ENCODE assay signal across 1 cellular context in the genomic region with DNA sequence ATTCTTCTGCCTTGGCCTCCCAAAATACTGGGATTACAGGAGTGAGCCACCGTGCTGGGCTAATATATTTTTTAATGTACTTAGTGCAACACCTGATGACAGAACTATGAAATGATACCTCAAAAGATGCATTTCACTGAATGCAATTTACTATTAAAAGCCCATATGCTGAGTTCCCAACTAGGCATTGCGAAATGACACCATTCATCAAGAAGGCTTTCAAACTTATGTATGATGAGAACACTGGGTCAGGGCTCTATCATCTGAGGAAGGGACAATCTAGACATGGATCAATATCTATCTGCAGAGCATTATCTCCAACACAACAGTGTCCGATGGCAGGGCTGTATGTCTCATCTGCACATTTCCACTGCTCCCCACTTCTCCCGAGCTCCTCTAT.
TF ChIP-seq lines count a peak whose summit lies in the region.

No MANE protein-coding gene starts in this region.

TF ChIP-seq in H1, 55 proteins besides CTCF, POLR2A, EP300 and RAD21:
- TF ChIP-seq NRF1 (IDR thresholded peaks at IDR 0.05; ENCODE audit: low read depth, low read length) (no peak), POU5F1 (IDR thresholded peaks at IDR 0.05; ENCODE audit: low read depth, low read length) (no peak), CEBPB (IDR thresholded peaks at IDR 0.05; ENCODE audit: low read depth, low read length) (peak; percentile 47; the same call in 1 of the 2 replicates), TAF1 (IDR thresholded peaks at IDR 0.05; ENCODE audit: low read depth, low read length) (no peak), CBX5 (IDR thresholded peaks at IDR 0.05; ENCODE audit: low read depth, low read length) (no peak)
TF ChIP-seq in H1: peak in this region for 1.
